In genomic region chr2:168592181-168592831, GRCh38 we compare ENCODE assay signal across 11 cellular contexts.
"Had no signal": no experiment of that assay in that cellular context is flagged by ENCODE, and none has a peak within 500 bp of the region (broad histone marks: within the 10 kb centered on the region; RNA-seq: fewer than 3 reads in every experiment).

No MANE protein-coding gene starts in this region.

- H3K27ac ChIP-seq: breast epithelium, dorsolateral prefrontal cortex, pancreas had no signal

- DNase-seq: activated CD4-positive, alpha-beta memory T cell treated with anti-CD3 and anti-CD28 coated beads for 36 hours; activated naive CD8-positive, alpha-beta T cell treated with anti-CD3 and anti-CD28 coated beads, Interleukin-2, amount 10 ng/mL, durations not matched to agents 7 days and 5 days; activated T-cell treated with anti-CD3 and anti-CD28 coated beads, Interleukin-2, amount 50 U/mL, for 72 hours; dorsolateral prefrontal cortex; left colon; mammary epithelial cell; pancreas; retina; small intestine had no signal

- H3K9me3 ChIP-seq: breast epithelium, pancreas had no signal

- ATAC-seq: activated T-cell treated with anti-CD3 and anti-CD28 coated beads, Interleukin-2, amount 50 U/mL, for 72 hours; esophagus mucosa; left colon; pancreas had no signal

- H3K4me1 ChIP-seq: breast epithelium had no signal

- H3K4me3 ChIP-seq: breast epithelium, dorsolateral prefrontal cortex, pancreas had no signal

- H3K27me3 ChIP-seq: breast epithelium, dorsolateral prefrontal cortex, pancreas had no signal

- H3K36me3 ChIP-seq: breast epithelium, pancreas had no signal
